Comparison of ENCODE assay signal across 8 cellular contexts in the genomic region with DNA sequence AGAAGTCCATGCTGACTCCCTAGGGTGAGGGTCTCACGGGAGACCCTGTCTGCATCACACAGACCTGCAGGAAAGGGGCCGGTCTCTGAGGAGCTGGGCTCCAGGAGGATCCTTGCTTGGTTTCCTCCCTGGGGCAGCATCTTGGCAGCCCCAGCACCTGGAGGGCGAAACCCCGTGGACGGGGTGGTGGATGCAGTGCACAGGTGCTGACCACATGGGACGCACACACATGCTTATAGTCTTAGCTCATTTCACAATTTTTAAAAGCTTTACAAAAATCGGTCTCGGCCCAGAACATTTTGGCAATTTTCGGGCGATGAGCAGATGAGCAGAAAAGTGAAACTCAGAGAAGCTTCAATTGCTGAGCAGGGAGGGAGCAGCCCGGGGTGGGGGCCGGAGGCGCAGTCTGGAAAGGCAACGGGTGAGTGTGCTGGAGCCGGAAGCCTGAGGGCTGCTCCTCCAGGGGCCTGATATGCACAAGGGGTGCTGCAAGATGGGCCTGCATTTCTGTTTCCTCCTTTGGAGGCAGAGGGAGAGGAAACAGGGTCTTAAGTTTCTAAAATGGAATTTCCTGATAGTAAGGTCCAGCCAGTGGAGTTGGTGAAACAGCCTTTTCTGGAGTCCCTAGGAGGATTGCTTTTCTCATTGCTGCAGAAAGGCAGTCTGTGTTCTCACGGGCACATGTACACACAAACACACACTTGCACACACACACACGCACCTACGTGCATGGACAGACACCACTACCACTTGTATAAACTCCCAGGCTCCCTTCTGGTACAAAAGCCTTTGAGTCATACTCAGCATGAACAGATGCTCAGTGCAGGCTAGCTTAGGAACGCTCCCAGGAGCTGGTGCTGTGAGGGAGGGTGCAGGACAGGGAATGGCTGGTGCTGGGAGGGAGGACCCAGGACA.
A peak's percentile ranks its signal among the peaks of the same experiment; 100 is the strongest.
DNase-seq lines count a peak whose midpoint lies in the region; ATAC-seq and TF ChIP-seq lines count a peak whose summit lies in the region.

No MANE protein-coding gene starts in this region.

- H3K27ac Mint-ChIP-seq in endodermal cell, result no peak overlapping the region
- H3K27ac Mint-ChIP-seq in stimulated activated memory B cell treated with anti-CD40 and anti-IgM and Interleukin-4, amounts not matched to agents 10 μg/mL and 1 μg/mL and 100 μg/mL, for 72 hours, result no peak overlapping the region

- H3K4me3 Mint-ChIP-seq in endodermal cell, result no peak overlapping the region
- H3K4me3 Mint-ChIP-seq in stimulated activated memory B cell treated with anti-CD40 and anti-IgM and Interleukin-4, amounts not matched to agents 10 μg/mL and 1 μg/mL and 100 μg/mL, for 72 hours, result peak overlapping the region; percentile 61

- H3K79me2 ChIP-seq in Loucy (ENCODE audit: insufficient read depth, low read length), result no peaks in the 10 kb centered on the region

- H4K20me1 ChIP-seq in Loucy (ENCODE audit: insufficient read depth, low read length, poor library complexity, severe bottlenecking), result no peaks in the 10 kb centered on the region

- H3K36me3 ChIP-seq in heart right ventricle (peaks cover 0 to 12% (median 0%) of the 10 kb centered on the region in 9 donors), right atrium auricular region (no peaks in the 10 kb centered on the region), Loucy (ENCODE audit: insufficient read depth, low read length) (peaks cover 5% of the 10 kb centered on the region; the same call in 1 of the 2 replicates), endodermal cell (ENCODE audit: control insufficient read depth, insufficient read depth, low read length) (no peaks in the 10 kb centered on the region)

- peak overlapping the region; percentile 16 for H3K4me2 ChIP-seq in Loucy (ENCODE audit: low read depth, low read length, poor library complexity, severe bottlenecking)

- H2AFZ ChIP-seq in Loucy (ENCODE audit: low read length), result no peak overlapping the region

- peak in 7 of 8 donors; percentile 38 to 72 (median 59) for ATAC-seq in heart right ventricle
- peak; percentile 71 for ATAC-seq in stimulated activated memory B cell treated with anti-CD40 and anti-IgM and Interleukin-4, amounts not matched to agents 10 μg/mL and 1 μg/mL and 100 μg/mL, for 72 hours
- ATAC-seq in HG03520 (IDR thresholded peaks at IDR 0.05; ENCODE audit: unreplicated experiment), result no peak

- WGBS in heart right ventricle, 2 donors, result 31 to 46% methylated on average over 19 of the region's 19 CpGs
- 89 to 92% methylated on average over 9 to 19 of the region's 19 CpGs for WGBS in endodermal cell (ENCODE audit: insufficient coverage in 1 of 2, insufficient read length in 1 of 2), 2 experiments

- no peaks in the 10 kb centered on the region for H3K9me3 ChIP-seq in heart right ventricle
- H3K9me3 ChIP-seq in right atrium auricular region, result no peaks in the 10 kb centered on the region
- H3K9me3 ChIP-seq in Loucy (ENCODE audit: insufficient read depth, low read depth, low read length), result no peaks in the 10 kb centered on the region
- no peaks in the 10 kb centered on the region for H3K9me3 ChIP-seq in endodermal cell (ENCODE audit: control insufficient read depth, low read length)

- TF ChIP-seq CTCF in heart right ventricle (IDR thresholded peaks at IDR 0.05) (no peak), right atrium auricular region (IDR thresholded peaks at IDR 0.05) (no peak), Loucy (conservative IDR thresholded peaks at IDR 0.05; ENCODE audit: low read length) (no peak), endodermal cell (conservative IDR thresholded peaks at IDR 0.05) (no peak)

- intact Hi-C loops in heart right ventricle (cut with DNase I), result no loop called here

- peaks cover 2% of the 10 kb centered on the region for H3K9me3 Mint-ChIP-seq in endodermal cell
- H3K9me3 Mint-ChIP-seq in stimulated activated memory B cell treated with anti-CD40 and anti-IgM and Interleukin-4, amounts not matched to agents 10 μg/mL and 1 μg/mL and 100 μg/mL, for 72 hours, result peaks cover 7% of the 10 kb centered on the region

- H3K4me3 ChIP-seq in heart right ventricle (peak overlapping the region in 8 of 10 donors; percentile 8 to 46 (median 34)), right atrium auricular region (peak overlapping the region in 1 of 2 donors; percentile 2), Loucy (ENCODE audit: low read length, poor library complexity, severe bottlenecking) (no peak overlapping the region), endodermal cell (ENCODE audit: low read length) (no peak overlapping the region)

- H3F3A ChIP-seq in Loucy (ENCODE audit: low read depth), result peaks cover 8% of the 10 kb centered on the region; the same call in 1 of the 2 replicates

- H3K9ac ChIP-seq in Loucy (ENCODE audit: low read depth, low read length, poor library complexity, severe bottlenecking), result peak overlapping the region; percentile 60
- H3K9ac ChIP-seq in endodermal cell (ENCODE audit: extremely low read depth, low read length, poor library complexity, severe bottlenecking), result no peak overlapping the region

- peak overlapping the region in 4 of 10 donors; percentile 8 to 22 (median 12) for H3K27ac ChIP-seq in heart right ventricle
- no peak overlapping the region for H3K27ac ChIP-seq in right atrium auricular region
- H3K27ac ChIP-seq in endodermal cell (ENCODE audit: low read depth, low read length), result peak overlapping the region; percentile 10

- H3K9me2 ChIP-seq in Loucy (replicated peaks; ENCODE audit: low read depth, low read length), result no peaks in the 10 kb centered on the region

- H3K27me3 Mint-ChIP-seq in endodermal cell (ENCODE audit: insufficient read depth), result no peaks in the 10 kb centered on the region
- peaks cover 36% of the 10 kb centered on the region for H3K27me3 Mint-ChIP-seq in stimulated activated memory B cell treated with anti-CD40 and anti-IgM and Interleukin-4, amounts not matched to agents 10 μg/mL and 1 μg/mL and 100 μg/mL, for 72 hours

- H3K4me1 ChIP-seq in heart right ventricle (peaks cover 0 to 35% (median 19%) of the 10 kb centered on the region in 9 donors), right atrium auricular region (peaks cover 0 to 19% of the 10 kb centered on the region in 2 donors), Loucy (ENCODE audit: insufficient read depth, low read length, poor library complexity, severe bottlenecking) (peaks cover 46% of the 10 kb centered on the region), endodermal cell (ENCODE audit: control insufficient read depth, insufficient read depth, low read length) (no peaks in the 10 kb centered on the region)

- H3K36me3 Mint-ChIP-seq in endodermal cell (ENCODE audit: low read depth), result peaks cover 22% of the 10 kb centered on the region
- H3K36me3 Mint-ChIP-seq in stimulated activated memory B cell treated with anti-CD40 and anti-IgM and Interleukin-4, amounts not matched to agents 10 μg/mL and 1 μg/mL and 100 μg/mL, for 72 hours, result peaks cover 19% of the 10 kb centered on the region

- H3K4me1 Mint-ChIP-seq in endodermal cell, result peaks cover 7% of the 10 kb centered on the region
- peaks cover 14% of the 10 kb centered on the region for H3K4me1 Mint-ChIP-seq in stimulated activated memory B cell treated with anti-CD40 and anti-IgM and Interleukin-4, amounts not matched to agents 10 μg/mL and 1 μg/mL and 100 μg/mL, for 72 hours

- peaks cover 0 to 7% (median 0%) of the 10 kb centered on the region in 7 donors for H3K27me3 ChIP-seq in heart right ventricle
- no peaks in the 10 kb centered on the region for H3K27me3 ChIP-seq in right atrium auricular region
- H3K27me3 ChIP-seq in Loucy (ENCODE audit: insufficient read depth, low read length, poor library complexity, severe bottlenecking), result no peaks in the 10 kb centered on the region
- no peaks in the 10 kb centered on the region for H3K27me3 ChIP-seq in endodermal cell (ENCODE audit: control insufficient read depth, insufficient read depth, low read length, poor library complexity, severe bottlenecking)

- no peak for DNase-seq in heart right ventricle
- DNase-seq in right atrium auricular region (ENCODE audit: low spot score), result no peak
- DNase-seq in endodermal cell, result peak; percentile 47
- DNase-seq in OCI-M2 (lab: John Stamatoyannopoulos, UW; ENCODE audit: unreplicated experiment), result no peak
- DNase-seq in activated CD4-positive, CD25-positive, alpha-beta regulatory T cell (lab: John Stamatoyannopoulos, UW), result no peak

Comparison
In these comparisons a context has a peak if more than half of its experiments do, and no peak if none do; other contexts are left out.
1. H3K4me3 ChIP-seq: peak in heart right ventricle (8 of 10); none in Loucy (single experiment) and endodermal cell (single experiment).